20 cellular contexts compared by ENCODE assay signal in genomic region chrX:2418000-2418399, GRCh38.
DNase-seq lines count a peak whose midpoint lies in the region; ATAC-seq, FAIRE-seq and TF ChIP-seq lines count a peak whose summit lies in the region.
"Had no signal": no experiment of that assay in that cellular context is flagged by ENCODE, and none has a peak within 500 bp of the region (broad histone marks: within the 10 kb centered on the region; RNA-seq: fewer than 3 reads in every experiment).

No MANE protein-coding gene starts in this region.

- POLR2A ChIA-PET in A549 (lab: Yijun Ruan, JAX), result no interaction called here

- H3K4me3 ChIP-seq in A549, result no peak overlapping the region
- H3K4me3 ChIP-seq: GM12878, GM23338 had no signal

- TF ChIP-seq POLR2A in A549 (IDR thresholded peaks at IDR 0.05; ENCODE audit: low read length) (no peak), GM12892 (IDR thresholded peaks at IDR 0.05; ENCODE audit: low read depth, low read length) (no peak)

- TF ChIP-seq CTCF in A549 (IDR thresholded peaks at IDR 0.05), result no peak

- no peak overlapping the region for H3K4me2 ChIP-seq in A549
- H3K4me2 ChIP-seq: GM23338 had no signal

- TF ChIP-seq RAD21 in A549 (conservative IDR thresholded peaks at IDR 0.05 in 1 of 2, IDR thresholded peaks at IDR 0.05 in 1 of 2), result no peak

- WGBS in A549 (ENCODE audit: missing lambda C conversion rate), result 94% methylated on average over 2 of the region's 2 CpGs

- no peak for TF ChIP-seq EP300 in A549 (IDR thresholded peaks at IDR 0.05)

- DNase-seq in A549 (ENCODE audit: low read depth in 1 of 2, low spot score in 1 of 2) (no peak), GM12892 (ENCODE audit: insufficient read length) (no peak), RKO (ENCODE audit: low spot score) (peak; percentile 46), D341Med (ENCODE audit: low spot score) (no peak), NCI-H446 (lab: John Stamatoyannopoulos, UW) (no peak), KG1 (lab: John Stamatoyannopoulos, UW) (no peak)
- DNase-seq: 8988T; C1 segment of cervical spinal cord; Calu3; CD4-positive, alpha-beta memory T cell; COR-L47; DMS153; DMS79; EL; GDM1; H9; HFFc6 had no signal

- no peaks in the 10 kb centered on the region for H3K9me3 ChIP-seq in A549

- H3K4me1 ChIP-seq in A549, result no peaks in the 10 kb centered on the region

- no peak overlapping the region for H3K27ac ChIP-seq in A549

- FAIRE-seq in A549 (lab: Jason Lieb, UNC), result peak; percentile 23
- FAIRE-seq in GM12892 (lab: Jason Lieb, UNC), result peak; percentile 9
- FAIRE-seq: GM12878 had no signal

- CTCF ChIA-PET in A549 (lab: Yijun Ruan, JAX), result no interaction called here

- ATAC-seq in A549, result no peak
- ATAC-seq: GM12878, GM23338, HCT116 had no signal

TF ChIP-seq in A549, 52 proteins besides CTCF, POLR2A, EP300 and RAD21:
- TF ChIP-seq ELK1 (IDR thresholded peaks at IDR 0.05; ENCODE audit: low read depth, low read length) (no peak), HEYL (CRISPR knock-in tag; IDR thresholded peaks at IDR 0.05) (no peak), CHD4 (IDR thresholded peaks at IDR 0.05; ENCODE audit: borderline replicate concordance) (no peak), EHMT2 (IDR thresholded peaks at IDR 0.05; ENCODE audit: low read depth) (no peak), PBX3 (IDR thresholded peaks at IDR 0.05) (no peak), KDM5A (IDR thresholded peaks at IDR 0.05) (no peak), HOXB5 (CRISPR knock-in tag; IDR thresholded peaks at IDR 0.05) (no peak)
